In genomic region chr17:43170140-43170765, GRCh38 we compare ENCODE assay signal across 1 cellular context.
TF ChIP-seq lines count a peak whose summit lies in the region.

No MANE protein-coding gene starts in this region.

TF ChIP-seq in K562, 482 proteins besides CTCF, POLR2A, EP300 and RAD21 (continues in another document):
- peak; percentile 12; the same call in 1 of the 2 replicates for TF ChIP-seq GMEB1 (CRISPR knock-in tag; IDR thresholded peaks at IDR 0.05)
- TF ChIP-seq ZBTB40 (IDR thresholded peaks at IDR 0.05), result peak; percentile 83
- TF ChIP-seq ZBTB40 (CRISPR knock-in tag; IDR thresholded peaks at IDR 0.05), result no peak
- no peak for TF ChIP-seq RNF2 (IDR thresholded peaks at IDR 0.05)
- peak; percentile 17 for TF ChIP-seq EGR1 (conservative IDR thresholded peaks at IDR 0.05)
- 0 out of 2 replicates have a peak, but pooled peaks have one; percentile 9 for TF ChIP-seq BCOR (IDR thresholded peaks at IDR 0.05)
- TF ChIP-seq ELF1 (tag; IDR thresholded peaks at IDR 0.05), result peak; percentile 93
- no peak for TF ChIP-seq SAFB2 (IDR thresholded peaks at IDR 0.05; ENCODE audit: borderline replicate concordance, low read depth, low read length, severe bottlenecking)
- TF ChIP-seq SOX6 (IDR thresholded peaks at IDR 0.05), result 0 out of 2 replicates have a peak, but pooled peaks have one; percentile 9
- TF ChIP-seq ZNF318 (IDR thresholded peaks at IDR 0.05; ENCODE audit: borderline replicate concordance in 1 of 2, low read depth in 1 of 2), result 0 out of 4 replicates have a peak, but pooled peaks of 1 of the 2 experiments have one; percentile 46
- TF ChIP-seq EP400 (IDR thresholded peaks at IDR 0.05), result peak; percentile 73
- no peak for TF ChIP-seq PRPF4 (IDR thresholded peaks at IDR 0.05; ENCODE audit: insufficient read depth, low read depth, low read length, poor library complexity, severe bottlenecking)
- TF ChIP-seq DEAF1 (CRISPR knock-in tag; IDR thresholded peaks at IDR 0.05), result no peak
- no peak for TF ChIP-seq ESRRB (CRISPR knock-in tag; IDR thresholded peaks at IDR 0.05; ENCODE audit: borderline replicate concordance)
- TF ChIP-seq ZNF592 (IDR thresholded peaks at IDR 0.05), result no peak
- peak; percentile 83 for TF ChIP-seq KHSRP (IDR thresholded peaks at IDR 0.05)
- peak; percentile 73 for TF ChIP-seq ATF1 (CRISPR knock-in tag; IDR thresholded peaks at IDR 0.05)
- peak; percentile 99 for TF ChIP-seq ATF1 (tag; IDR thresholded peaks at IDR 0.05)
- peak; percentile 33 for TF ChIP-seq KDM5B (IDR thresholded peaks at IDR 0.05; ENCODE audit: insufficient replicate concordance, low read depth, low read length)
- peak; percentile 62; the same call in 1 of the 2 replicates for TF ChIP-seq ZNF589 (CRISPR knock-in tag; IDR thresholded peaks at IDR 0.05; ENCODE audit: low read depth)
- peak; percentile 28; the same call in 1 of the 2 replicates for TF ChIP-seq TAF7 (tag; IDR thresholded peaks at IDR 0.05)
- TF ChIP-seq ZBTB17 (CRISPR knock-in tag; IDR thresholded peaks at IDR 0.05), result 0 out of 2 replicates have a peak, but pooled peaks have one; percentile 21
- TF ChIP-seq KDM2B (CRISPR knock-in tag; IDR thresholded peaks at IDR 0.05), result peak; percentile 48; the same call in 1 of the 2 replicates
- peak; percentile 40 to 65; a peak in 3 of 4 replicates for TF ChIP-seq MNT (conservative IDR thresholded peaks at IDR 0.05)
